In the genomic region with DNA sequence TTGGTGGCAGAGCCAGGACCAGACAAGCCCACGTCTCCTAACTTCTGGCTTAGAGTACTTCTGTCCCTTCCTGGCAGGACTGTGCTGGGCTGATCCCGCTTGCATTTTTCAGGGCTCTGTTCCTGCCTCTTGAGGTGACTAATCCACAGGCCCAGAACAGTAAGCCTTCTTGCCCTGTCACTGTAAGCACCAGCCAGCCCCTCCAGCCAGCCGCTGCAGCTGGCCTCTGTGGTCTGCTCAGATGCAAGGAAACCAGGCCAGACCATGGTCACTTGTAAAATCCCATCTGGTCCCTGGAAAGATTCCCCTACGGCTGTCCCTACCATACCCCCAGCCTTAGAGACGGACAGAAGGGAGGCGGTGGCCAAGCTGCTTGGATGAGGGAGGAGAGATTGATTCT, we compare ENCODE assay signal across 11 cellular contexts.
DNase-seq lines count a peak whose midpoint lies in the region; ATAC-seq, FAIRE-seq and TF ChIP-seq lines count a peak whose summit lies in the region.
"Had no signal": no experiment of that assay in that cellular context is flagged by ENCODE, and none has a peak within 500 bp of the region (broad histone marks: within the 10 kb centered on the region; RNA-seq: fewer than 3 reads in every experiment).

No MANE protein-coding gene starts in this region.

- no peak for TF ChIP-seq POLR2A in heart left ventricle (IDR thresholded peaks at IDR 0.05)
- no peak for TF ChIP-seq POLR2A in GM12891 (IDR thresholded peaks at IDR 0.05; ENCODE audit: low read depth, low read length)

- H3K4me3 ChIP-seq in astrocyte (ENCODE audit: insufficient read depth, low read depth, low read length) (no peak overlapping the region), heart left ventricle (no peak overlapping the region), psoas muscle (no peak overlapping the region)

- FAIRE-seq in astrocyte (lab: Jason Lieb, UNC) (no peak), GM12891 (lab: Jason Lieb, UNC) (no peak)

- H3K27me3 ChIP-seq in astrocyte (ENCODE audit: insufficient read depth, low read length) (no peaks in the 10 kb centered on the region), heart left ventricle (peaks cover 0 to 5% (median 0%) of the 10 kb centered on the region in 9 donors), psoas muscle (ENCODE audit: insufficient read depth in 3 of 3, low read length in 2 of 3) (peaks cover 0 to 13% (median 0%) of the 10 kb centered on the region in 3 donors)

- H3K36me3 Mint-ChIP-seq in astrocyte (ENCODE audit: low read depth, unreplicated experiment), result peaks cover 20% of the 10 kb centered on the region
- H3K36me3 Mint-ChIP-seq: activated naive CD8-positive, alpha-beta T cell treated with anti-CD3 and anti-CD28 coated beads for 36 hours; CD14-positive monocyte had no signal

- H3K9me3 Mint-ChIP-seq in astrocyte (ENCODE audit: unreplicated experiment), result no peaks in the 10 kb centered on the region
- H3K9me3 Mint-ChIP-seq: activated naive CD8-positive, alpha-beta T cell treated with anti-CD3 and anti-CD28 coated beads for 36 hours; CD14-positive monocyte had no signal

- ATAC-seq in heart left ventricle (peak in 3 of 4 donors; percentile 47 to 81 (median 69)), psoas muscle (peak in 3 of 4 donors; percentile 24 to 65 (median 26)), GM21576 (IDR thresholded peaks at IDR 0.05; ENCODE audit: unreplicated experiment) (no peak)

- H3K79me2 ChIP-seq in astrocyte (ENCODE audit: insufficient read depth, low read length), result peaks cover 97% of the 10 kb centered on the region

- H3K4me1 ChIP-seq in astrocyte (ENCODE audit: insufficient read depth, low read length) (peaks cover 24% of the 10 kb centered on the region), heart left ventricle (peaks cover 0 to 59% (median 12%) of the 10 kb centered on the region in 12 donors), psoas muscle (no peaks in the 10 kb centered on the region)

- DNase-seq in GM03348 (ENCODE audit: low spot score), result peak; percentile 83
- peak; percentile 70 for DNase-seq in astrocyte (ENCODE audit: low read depth)
- peak in 1 of 5 donors; percentile 40 for DNase-seq in heart left ventricle
- peak in 1 of 2 donors; percentile 30 for DNase-seq in psoas muscle
- DNase-seq in NCI-H345 (lab: John Stamatoyannopoulos, UW), result no peak
- DNase-seq in RPMI8226, result no peak
- DNase-seq in GM12891 (ENCODE audit: insufficient read length, low spot score), result no peak
- DNase-seq: activated naive CD8-positive, alpha-beta T cell treated with anti-CD3 and anti-CD28 coated beads for 36 hours; NCI-H1092 had no signal

- no peaks in the 10 kb centered on the region for H3K27me3 Mint-ChIP-seq in astrocyte (ENCODE audit: low read depth, unreplicated experiment)
- H3K27me3 Mint-ChIP-seq: activated naive CD8-positive, alpha-beta T cell treated with anti-CD3 and anti-CD28 coated beads for 36 hours had no signal

- peak overlapping the region; percentile 42 for H3K27ac Mint-ChIP-seq in astrocyte (ENCODE audit: unreplicated experiment)
- H3K27ac Mint-ChIP-seq: activated naive CD8-positive, alpha-beta T cell treated with anti-CD3 and anti-CD28 coated beads for 36 hours; CD14-positive monocyte had no signal

- H3K9me3 ChIP-seq in astrocyte (ENCODE audit: insufficient read depth, low read depth, low read length), result no peaks in the 10 kb centered on the region
- no peaks in the 10 kb centered on the region for H3K9me3 ChIP-seq in heart left ventricle
- no peaks in the 10 kb centered on the region for H3K9me3 ChIP-seq in psoas muscle

- H3K27ac ChIP-seq in astrocyte (ENCODE audit: low read depth, low read length) (no peak overlapping the region), heart left ventricle (peak overlapping the region in 1 of 12 donors; percentile 25), psoas muscle (no peak overlapping the region)

- 70 to 85% (median 73%) methylated on average over 6 of the region's 6 CpGs for WGBS in heart left ventricle, 4 donors
- 33 to 70% (median 46%) methylated on average over 6 of the region's 6 CpGs for WGBS in psoas muscle, 3 donors

- H3K9ac ChIP-seq in astrocyte (ENCODE audit: low read length), result peak overlapping the region; percentile 28

- TF ChIP-seq CTCF in astrocyte (IDR thresholded peaks at IDR 0.05; ENCODE audit: insufficient read depth, low read depth, low read length) (no peak), heart left ventricle (IDR thresholded peaks at IDR 0.05) (no peak), psoas muscle (IDR thresholded peaks at IDR 0.05) (no peak)

- no peak overlapping the region for H3K4me3 Mint-ChIP-seq in astrocyte (ENCODE audit: unreplicated experiment)
- H3K4me3 Mint-ChIP-seq: activated naive CD8-positive, alpha-beta T cell treated with anti-CD3 and anti-CD28 coated beads for 36 hours; CD14-positive monocyte had no signal

- H3K36me3 ChIP-seq in astrocyte (ENCODE audit: insufficient read depth, low read length) (no peaks in the 10 kb centered on the region), heart left ventricle (peaks cover 0 to 10% (median 0%) of the 10 kb centered on the region in 9 donors), psoas muscle (ENCODE audit: insufficient read depth in 1 of 2, low read depth in 1 of 2) (no peaks in the 10 kb centered on the region)

- intact Hi-C loops in heart left ventricle (cut with DNase I) (no loop called here), psoas muscle (cut with DNase I) (no loop called here)

- peak overlapping the region; percentile 34 for H3K4me2 ChIP-seq in astrocyte (ENCODE audit: low read length)

- H2AFZ ChIP-seq in astrocyte (ENCODE audit: low read depth, low read length), result no peak overlapping the region

- H3K4me1 Mint-ChIP-seq in astrocyte (ENCODE audit: low read depth, unreplicated experiment), result peaks cover 69% of the 10 kb centered on the region
- H3K4me1 Mint-ChIP-seq: activated naive CD8-positive, alpha-beta T cell treated with anti-CD3 and anti-CD28 coated beads for 36 hours; CD14-positive monocyte had no signal

- H4K20me1 ChIP-seq in astrocyte (ENCODE audit: insufficient read depth, low read length), result peaks cover 99% of the 10 kb centered on the region

TF ChIP-seq in GM12891, 5 proteins besides CTCF, POLR2A, EP300 and RAD21:
- TF ChIP-seq SPI1 (IDR thresholded peaks at IDR 0.05; ENCODE audit: low read depth, low read length) (no peak), POLR2AphosphoS5 (IDR thresholded peaks at IDR 0.05; ENCODE audit: low read depth, low read length) (no peak), TAF1 (IDR thresholded peaks at IDR 0.05; ENCODE audit: low read depth, low read length) (no peak), PAX5 (IDR thresholded peaks at IDR 0.05; ENCODE audit: insufficient read depth, low read length, severe bottlenecking) (no peak), POU2F2 (IDR thresholded peaks at IDR 0.05; ENCODE audit: low read depth, low read length) (no peak)

Comparison
In these comparisons a context has a peak if more than half of its experiments do, and no peak if none do; other contexts are left out.
1. DNase-seq: peak in GM03348 (single experiment) and astrocyte (single experiment); none in NCI-H345 (single experiment), RPMI8226 (single experiment) and GM12891 (single experiment).